ENCODE assay signal across 11 cellular contexts in the genomic region with DNA sequence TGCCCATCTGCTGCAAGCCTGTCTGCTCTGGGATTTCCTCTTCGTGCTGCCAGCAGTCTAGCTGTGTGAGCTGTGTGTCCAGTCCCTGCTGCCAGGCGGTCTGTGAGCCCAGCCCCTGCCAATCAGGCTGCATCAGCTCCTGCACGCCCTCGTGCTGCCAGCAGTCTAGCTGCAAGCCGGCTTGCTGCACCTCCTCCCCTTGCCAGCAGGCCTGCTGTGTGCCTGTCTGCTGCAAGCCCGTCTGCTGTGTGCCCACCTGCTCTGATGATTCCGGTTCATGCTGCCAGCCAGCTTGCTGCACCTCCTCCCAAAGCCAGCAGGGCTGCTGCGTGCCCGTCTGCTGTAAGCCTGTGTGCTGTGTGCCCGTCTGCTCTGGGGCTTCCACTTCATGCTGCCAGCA. TPM values are rescaled to one million over a fixed set of nuclear protein-coding genes. Genes with fewer than 3 reads are reported as not detected.
DNase-seq lines count a peak whose midpoint lies in the region; ATAC-seq and TF ChIP-seq lines count a peak whose summit lies in the region.
"Not testable (repeated sequence)": the region's sequence is repeated elsewhere in the genome, so short reads cannot be mapped to it uniquely, and the experiment has no call there.
"Had no signal": no experiment of that assay in that cellular context is flagged by ENCODE, and none has a peak within 500 bp of the region (broad histone marks: within the 10 kb centered on the region; RNA-seq: fewer than 3 reads in every experiment).

No MANE protein-coding gene starts in this region.

- BruUV-seq in Panc1 (replicated peaks; lab: Mats Ljungman, UMichigan) = not testable (repeated sequence)

- TF ChIP-seq CTCF in Panc1 (IDR thresholded peaks at IDR 0.05) (0 out of 2 replicates have a peak, but pooled peaks have one; percentile 21), VCaP (conservative IDR thresholded peaks at IDR 0.05) (peak; percentile 23)
- TF ChIP-seq CTCF in upper lobe of right lung (IDR thresholded peaks at IDR 0.05) = not testable (repeated sequence)

- in situ Hi-C loops in Panc1 (cut with HindIII; ENCODE audit: low pct_unique_long_range_greater_than_20kb, low sequenced_read_pairs) = not testable (repeated sequence)

- not testable (repeated sequence) for H3K27ac ChIP-seq in Panc1 (ENCODE audit: low read length); VCaP; upper lobe of right lung

- intact Hi-C loops in Panc1 (cut with micrococcal nuclease; ENCODE audit: unreplicated experiment); left ventricle myocardium superior (cut with micrococcal nuclease); upper lobe of right lung (cut with DNase I): not testable (repeated sequence)

- POLR2A ChIA-PET in Panc1 (lab: Charles Lee) = not testable (repeated sequence)

- H3K4me3 ChIP-seq in Panc1 (ENCODE audit: low read depth in 2 of 2, low read length in 2 of 2); upper lobe of right lung: not testable (repeated sequence)

- CTCF ChIA-PET in Panc1 (lab: Charles Lee) = interaction anchor here (0.6 kb wide), 2 partner anchors 90 to 117 kb away, joined by 3 to 4 read pairs; no protein-coding TSS in a partner anchor

- not testable (repeated sequence) for H3K4me1 ChIP-seq in Panc1 (ENCODE audit: control insufficient read depth, insufficient read depth, low read length); upper lobe of right lung

- DNase-seq in DMS53 (lab: John Stamatoyannopoulos, UW) (peak; percentile 44), HT1080 (ENCODE audit: low read depth) (peak; percentile 63), NCI-H1694 treated with DMSO at 0.1 percent for 48 hours (lab: John Stamatoyannopoulos, UW) (peak; percentile 55), upper lobe of right lung (peak; percentile 50)
- not testable (repeated sequence) for DNase-seq in Panc1 (ENCODE audit: low read depth, low spot score); left ventricle myocardium superior

- H3K27me3 ChIP-seq in Panc1 (ENCODE audit: control insufficient read depth, insufficient read depth, low read length); upper lobe of right lung: not testable (repeated sequence)

- H3K36me3 ChIP-seq in Panc1 (ENCODE audit: control insufficient read depth, insufficient read depth, low read length); upper lobe of right lung: not testable (repeated sequence)

- H3K9me3 ChIP-seq in Panc1 (ENCODE audit: control insufficient read depth, insufficient read depth, low read depth, low read length); upper lobe of right lung: not testable (repeated sequence)

- ATAC-seq in Panc1 (peak; percentile 52), left ventricle myocardium superior (peak; percentile 21)
- not testable (repeated sequence) for ATAC-seq in upper lobe of right lung

RNA-seq across cellular contexts. Expression of gene KRTAP10-7, which starts 0.7 kb away (rescaled TPM):
- not detected in 2 replicates for total RNA-seq in HT1080 (2014; rRNA removed; shearing (Covaris generic))
- not detected in 2 replicates for polyA plus RNA-seq in HT1080 (2015; cell fraction: cytosol; rRNA removed)
- not detected in 2 replicates for polyA plus RNA-seq in HT1080 (2015; cell fraction: nucleus; rRNA removed)
- total RNA-seq in Panc1 (2021; ENCODE audit: unreplicated experiment) (not detected), left ventricle myocardium superior (not detected), upper lobe of right lung (not detected)
- polyA plus RNA-seq in Panc1 (2012; ENCODE audit: insufficient read length) = not detected
- total RNA-seq: Caco-2; CD4-positive, alpha-beta memory T cell; PC-3 had no signal
- polyA plus RNA-seq: CD4-positive, alpha-beta memory T cell; IgD-negative memory B cell had no signal

RNA-seq across cellular contexts. Expression of gene KRTAP10-6, which starts 8.8 kb away (rescaled TPM):
- not detected in 2 replicates for total RNA-seq in HT1080 (2014; rRNA removed; shearing (Covaris generic))
- not detected in 2 replicates for polyA plus RNA-seq in HT1080 (2015; cell fraction: cytosol; rRNA removed)
- polyA plus RNA-seq in HT1080 (2015; cell fraction: nucleus; rRNA removed) = 0.10 TPM in 1 of 2 replicates, not detected in the other
- total RNA-seq in Panc1 (2021; ENCODE audit: unreplicated experiment) = not detected
- polyA plus RNA-seq in Panc1 (2012; ENCODE audit: insufficient read length) = not detected
- total RNA-seq in left ventricle myocardium superior = not detected
- total RNA-seq in upper lobe of right lung = not detected
- total RNA-seq: Caco-2; CD4-positive, alpha-beta memory T cell; PC-3 had no signal
- polyA plus RNA-seq: CD4-positive, alpha-beta memory T cell; IgD-negative memory B cell had no signal

RNA-seq across cellular contexts. Expression of gene KRTAP10-8, which starts 10.8 kb away (rescaled TPM):
- not detected in 2 replicates for total RNA-seq in HT1080 (2014; rRNA removed; shearing (Covaris generic))
- polyA plus RNA-seq in HT1080 (2015; cell fraction: cytosol; rRNA removed) = not detected in 2 replicates
- polyA plus RNA-seq in HT1080 (2015; cell fraction: nucleus; rRNA removed) = not detected in 2 replicates
- total RNA-seq in Panc1 (2021; ENCODE audit: unreplicated experiment) (not detected), left ventricle myocardium superior (not detected), upper lobe of right lung (not detected)
- polyA plus RNA-seq in Panc1 (2012; ENCODE audit: insufficient read length) = not detected
- total RNA-seq: Caco-2; CD4-positive, alpha-beta memory T cell; PC-3 had no signal
- polyA plus RNA-seq: CD4-positive, alpha-beta memory T cell; IgD-negative memory B cell had no signal

RNA-seq across cellular contexts. Expression of gene KRTAP10-5, which starts 20.7 kb away (rescaled TPM):
- not detected in 2 replicates for total RNA-seq in HT1080 (2014; rRNA removed; shearing (Covaris generic))
- polyA plus RNA-seq in HT1080 (2015; cell fraction: cytosol; rRNA removed) = not detected in 2 replicates
- polyA plus RNA-seq in HT1080 (2015; cell fraction: nucleus; rRNA removed) = not detected in 2 replicates
- total RNA-seq in Panc1 (2021; ENCODE audit: unreplicated experiment) (not detected), left ventricle myocardium superior (not detected), upper lobe of right lung (not detected)
- polyA plus RNA-seq in Panc1 (2012; ENCODE audit: insufficient read length) = not detected
- total RNA-seq: Caco-2; CD4-positive, alpha-beta memory T cell; PC-3 had no signal
- polyA plus RNA-seq: CD4-positive, alpha-beta memory T cell; IgD-negative memory B cell had no signal

RNA-seq across cellular contexts. Expression of gene KRTAP10-9, which starts 25.8 kb away (rescaled TPM):
- total RNA-seq in HT1080 (2014; rRNA removed; shearing (Covaris generic)) = not detected in 2 replicates
- polyA plus RNA-seq in HT1080 (2015; cell fraction: cytosol; rRNA removed) = not detected in 2 replicates
- not detected in 2 replicates for polyA plus RNA-seq in HT1080 (2015; cell fraction: nucleus; rRNA removed)
- total RNA-seq in Panc1 (2021; ENCODE audit: unreplicated experiment) (not detected), left ventricle myocardium superior (not detected), upper lobe of right lung (not detected)
- polyA plus RNA-seq in Panc1 (2012; ENCODE audit: insufficient read length) = not detected
- total RNA-seq: Caco-2; CD4-positive, alpha-beta memory T cell; PC-3 had no signal
- polyA plus RNA-seq: CD4-positive, alpha-beta memory T cell; IgD-negative memory B cell had no signal
